ENCODE assay signal across 8 cellular contexts in the genomic region with DNA sequence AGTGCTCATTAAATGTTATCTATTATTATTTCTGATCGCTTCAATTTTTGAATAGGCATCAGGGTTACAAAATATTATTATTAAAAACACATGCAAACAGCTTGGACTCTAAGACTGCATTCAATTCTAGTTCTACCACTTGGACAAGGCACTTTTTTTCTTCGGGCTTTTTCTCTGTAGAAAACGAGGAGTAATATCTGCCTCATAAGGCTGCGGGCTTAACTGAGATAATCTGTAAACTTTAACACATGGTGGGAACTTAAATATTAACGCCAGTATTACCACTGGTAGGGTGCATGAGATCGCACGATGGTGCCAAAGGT. TPM values are rescaled to one million over a fixed set of nuclear protein-coding genes. Genes with fewer than 3 reads are reported as not detected.
DNase-seq lines count a peak whose midpoint lies in the region; TF ChIP-seq lines count a peak whose summit lies in the region.

No MANE protein-coding gene starts in this region.

- TF ChIP-seq CTCF in LNCaP clone FGC (IDR thresholded peaks at IDR 0.05; ENCODE audit: control insufficient read depth, extremely low read depth, insufficient read depth) (no peak), endothelial cell (IDR thresholded peaks at IDR 0.05; ENCODE audit: unreplicated experiment) (no peak)

- H3K9me3 ChIP-seq in neuron (ENCODE audit: low read length), result no peaks in the 10 kb centered on the region

- H3K4me3 Mint-ChIP-seq in activated naive CD4-positive, alpha-beta T cell treated with anti-CD3 and anti-CD28 coated beads, Interleukin-2, amount 50 U/mL, for 24 hours, result peak overlapping the region; percentile 99
- H3K4me3 Mint-ChIP-seq in endothelial cell (ENCODE audit: unreplicated experiment), result peak overlapping the region; percentile 96

- DNase-seq in activated naive CD4-positive, alpha-beta T cell treated with Interleukin-2 at 50 U/mL for 16 hours, result no peak
- DNase-seq in LNCaP clone FGC (ENCODE audit: low read depth) (no peak), endothelial cell (ENCODE audit: low spot score) (no peak), GDM1 (lab: John Stamatoyannopoulos, UW) (no peak)
- no peak for DNase-seq in stimulated activated naive CD4-positive, alpha-beta T cell (lab: John Stamatoyannopoulos, UW)
- DNase-seq in activated CD4-positive, alpha-beta T cell treated with anti-CD3 and anti-CD28 coated beads, Interleukin-2, amount 50 U/mL, for 48 hours, result no peak

- H3K36me3 ChIP-seq in neuron (ENCODE audit: insufficient read depth, low read length), result peaks cover under 1% of the 10 kb centered on the region

- peak overlapping the region; percentile 99 for H2AFZ ChIP-seq in neuron (ENCODE audit: low read depth, low read length)

- peaks cover 1% of the 10 kb centered on the region for H3K36me3 Mint-ChIP-seq in activated naive CD4-positive, alpha-beta T cell treated with anti-CD3 and anti-CD28 coated beads, Interleukin-2, amount 50 U/mL, for 24 hours
- no peaks in the 10 kb centered on the region for H3K36me3 Mint-ChIP-seq in endothelial cell (ENCODE audit: low read depth, unreplicated experiment)

- H3K27me3 ChIP-seq in neuron (ENCODE audit: insufficient read depth, low read length), result peaks cover 3% of the 10 kb centered on the region

- H3K4me1 Mint-ChIP-seq in activated naive CD4-positive, alpha-beta T cell treated with anti-CD3 and anti-CD28 coated beads, Interleukin-2, amount 50 U/mL, for 24 hours, result peaks cover 52% of the 10 kb centered on the region
- peaks cover 15% of the 10 kb centered on the region for H3K4me1 Mint-ChIP-seq in endothelial cell (ENCODE audit: unreplicated experiment)

- peaks cover 6% of the 10 kb centered on the region for H3K4me1 ChIP-seq in neuron (ENCODE audit: insufficient read depth, low read length)

- peaks cover 3% of the 10 kb centered on the region for H3K27me3 Mint-ChIP-seq in activated naive CD4-positive, alpha-beta T cell treated with anti-CD3 and anti-CD28 coated beads, Interleukin-2, amount 50 U/mL, for 24 hours
- H3K27me3 Mint-ChIP-seq in endothelial cell (ENCODE audit: unreplicated experiment), result peaks cover 1% of the 10 kb centered on the region

- H3K4me3 ChIP-seq in LNCaP clone FGC (ENCODE audit: low read depth, low read length) (peak overlapping the region; percentile 89), neuron (ENCODE audit: low read length) (peak overlapping the region; percentile 95)

- H3K9me3 Mint-ChIP-seq in activated naive CD4-positive, alpha-beta T cell treated with anti-CD3 and anti-CD28 coated beads, Interleukin-2, amount 50 U/mL, for 24 hours, result no peaks in the 10 kb centered on the region
- H3K9me3 Mint-ChIP-seq in endothelial cell (ENCODE audit: unreplicated experiment), result no peaks in the 10 kb centered on the region

- H3K27ac Mint-ChIP-seq in activated naive CD4-positive, alpha-beta T cell treated with anti-CD3 and anti-CD28 coated beads, Interleukin-2, amount 50 U/mL, for 24 hours, result peak overlapping the region; percentile 97
- peak overlapping the region; percentile 86 for H3K27ac Mint-ChIP-seq in endothelial cell (ENCODE audit: unreplicated experiment)

RNA-seq across cellular contexts. Expression of gene SPDL1, which starts 0.5 kb away (rescaled TPM):
- 38.6 TPM for total RNA-seq in endothelial cell (ENCODE audit: unreplicated experiment)

RNA-seq across cellular contexts. Expression of gene DOCK2, which starts 54.0 kb away (rescaled TPM):
- total RNA-seq in endothelial cell (ENCODE audit: unreplicated experiment), result 6.5 TPM
